Comparison of ENCODE assay signal across 12 cellular contexts in genomic region chr1:27598288-27598687, GRCh38. TPM values are rescaled to one million over a fixed set of nuclear protein-coding genes. Genes with fewer than 3 reads are reported as not detected.
A peak's percentile ranks its signal among the peaks of the same experiment; 100 is the strongest.
DNase-seq lines count a peak whose midpoint lies in the region; ATAC-seq and TF ChIP-seq lines count a peak whose summit lies in the region.
"Had no signal": no experiment of that assay in that cellular context is flagged by ENCODE, and none has a peak within 500 bp of the region (broad histone marks: within the 10 kb centered on the region; RNA-seq: fewer than 3 reads in every experiment).

No MANE protein-coding gene starts in this region.

- WGBS in smooth muscle cell (ENCODE audit: low lambda C conversion rate): 24% methylated on average over 3 of the region's 3 CpGs

- H3F3A ChIP-seq in GM23338 (replicated peaks; ENCODE audit: low read depth): peaks cover 7% of the 10 kb centered on the region; the same call in 1 of the 2 replicates
- peaks cover 53% of the 10 kb centered on the region for H3F3A ChIP-seq in smooth muscle cell (ENCODE audit: low read depth)

- ATAC-seq in GM23338: peak; percentile 13
- ATAC-seq in natural killer cell treated with Interleukin-12 subunit alpha and Interleukin-12 subunit beta and Interleukin-15 and Interleukin-18, amount 100 ng/mL, for 72 hours: no peak
- ATAC-seq in HG03520 (IDR thresholded peaks at IDR 0.05; ENCODE audit: unreplicated experiment): no peak

- peak overlapping the region; percentile 15 for H3K9ac ChIP-seq in smooth muscle cell (ENCODE audit: low read depth)
- H3K9ac ChIP-seq: KMS-11 had no signal

- H3K27me3 ChIP-seq in GM23338 (ENCODE audit: insufficient read depth) (no peaks in the 10 kb centered on the region), right atrium auricular region (no peaks in the 10 kb centered on the region), smooth muscle cell (ENCODE audit: low read depth) (no peaks in the 10 kb centered on the region)

- H4K20me1 ChIP-seq in GM23338 (replicated peaks; ENCODE audit: insufficient read depth) (peaks cover 23% of the 10 kb centered on the region), smooth muscle cell (ENCODE audit: low read depth) (peaks cover 96% of the 10 kb centered on the region)

- no peak overlapping the region for H3K27ac Mint-ChIP-seq in GM23338
- H3K27ac Mint-ChIP-seq in activated T-helper 1 cell treated with anti-CD3 and anti-CD28 coated beads, Interleukin-12 subunit alpha, Interleukin-12 subunit beta, Interleukin-2, Interleukin-4 antibody, amounts not matched to agents 30 ng/mL and 10 ng/mL and 1 ng/mL, durations not matched to agents 14 hours and 24 hours and 36 hours: no peak overlapping the region
- H3K27ac Mint-ChIP-seq in natural killer cell treated with Interleukin-12 subunit alpha and Interleukin-12 subunit beta and Interleukin-15 and Interleukin-18, amount 100 ng/mL, for 72 hours: peak overlapping the region in 1 of 2 donors; percentile 66
- no peak overlapping the region for H3K27ac Mint-ChIP-seq in activated T-cell treated with anti-CD3 and anti-CD28 coated beads, Interleukin-2, amount 50 U/mL, for 24 hours
- H3K27ac Mint-ChIP-seq: activated B cell treated with CpG ODN at 0.5 μM for 24 hours had no signal

- H3K4me2 ChIP-seq in GM23338: peak overlapping the region; percentile 78
- peak overlapping the region; percentile 93 for H3K4me2 ChIP-seq in smooth muscle cell
- H3K4me2 ChIP-seq: KMS-11 had no signal

- H3K36me3 Mint-ChIP-seq in GM23338 (ENCODE audit: low read depth): no peaks in the 10 kb centered on the region; the same call in 2 of the 3 replicates
- peaks cover 3% of the 10 kb centered on the region for H3K36me3 Mint-ChIP-seq in activated T-helper 1 cell treated with anti-CD3 and anti-CD28 coated beads, Interleukin-12 subunit alpha, Interleukin-12 subunit beta, Interleukin-2, Interleukin-4 antibody, amounts not matched to agents 30 ng/mL and 10 ng/mL and 1 ng/mL, durations not matched to agents 14 hours and 24 hours and 36 hours (ENCODE audit: low read depth)
- H3K36me3 Mint-ChIP-seq in natural killer cell treated with Interleukin-12 subunit alpha and Interleukin-12 subunit beta and Interleukin-15 and Interleukin-18, amount 100 ng/mL, for 72 hours: no peaks in the 10 kb centered on the region
- no peaks in the 10 kb centered on the region for H3K36me3 Mint-ChIP-seq in activated T-cell treated with anti-CD3 and anti-CD28 coated beads, Interleukin-2, amount 50 U/mL, for 24 hours (ENCODE audit: low read depth)

- peak overlapping the region; percentile 15; the same call in 1 of the 3 replicates for H3K4me3 Mint-ChIP-seq in GM23338
- H3K4me3 Mint-ChIP-seq in activated T-helper 1 cell treated with anti-CD3 and anti-CD28 coated beads, Interleukin-12 subunit alpha, Interleukin-12 subunit beta, Interleukin-2, Interleukin-4 antibody, amounts not matched to agents 30 ng/mL and 10 ng/mL and 1 ng/mL, durations not matched to agents 14 hours and 24 hours and 36 hours: peak overlapping the region; percentile 21
- no peak overlapping the region for H3K4me3 Mint-ChIP-seq in natural killer cell treated with Interleukin-12 subunit alpha and Interleukin-12 subunit beta and Interleukin-15 and Interleukin-18, amount 100 ng/mL, for 72 hours
- H3K4me3 Mint-ChIP-seq in activated T-cell treated with anti-CD3 and anti-CD28 coated beads, Interleukin-2, amount 50 U/mL, for 24 hours: no peak overlapping the region
- H3K4me3 Mint-ChIP-seq: activated B cell treated with CpG ODN at 0.5 μM for 24 hours had no signal

- H3K27me3 Mint-ChIP-seq in GM23338 (ENCODE audit: insufficient read depth, low read depth, poor library complexity): peaks cover 17% of the 10 kb centered on the region
- no peaks in the 10 kb centered on the region for H3K27me3 Mint-ChIP-seq in activated T-helper 1 cell treated with anti-CD3 and anti-CD28 coated beads, Interleukin-12 subunit alpha, Interleukin-12 subunit beta, Interleukin-2, Interleukin-4 antibody, amounts not matched to agents 30 ng/mL and 10 ng/mL and 1 ng/mL, durations not matched to agents 14 hours and 24 hours and 36 hours (ENCODE audit: insufficient read depth)
- H3K27me3 Mint-ChIP-seq in natural killer cell treated with Interleukin-12 subunit alpha and Interleukin-12 subunit beta and Interleukin-15 and Interleukin-18, amount 100 ng/mL, for 72 hours: no peaks in the 10 kb centered on the region
- no peaks in the 10 kb centered on the region for H3K27me3 Mint-ChIP-seq in activated T-cell treated with anti-CD3 and anti-CD28 coated beads, Interleukin-2, amount 50 U/mL, for 24 hours
- H3K27me3 Mint-ChIP-seq: activated B cell treated with CpG ODN at 0.5 μM for 24 hours had no signal

- DNase-seq in GM23338 (ENCODE audit: low spot score) (peak; percentile 73), right atrium auricular region (ENCODE audit: low spot score) (no peak), smooth muscle cell (lab: John Stamatoyannopoulos, UW; ENCODE audit: unreplicated experiment) (no peak), T-helper 2 cell (no peak)
- DNase-seq in activated T-helper 1 cell treated with anti-CD3 and anti-CD28 coated beads, Interleukin-12 subunit alpha, Interleukin-12 subunit beta, Interleukin-2, Interleukin-4 antibody, amounts not matched to agents 30 ng/mL and 10 ng/mL and 1 ng/mL, durations not matched to agents 14 hours and 24 hours and 36 hours (ENCODE audit: low spot score): no peak
- no peak for DNase-seq in natural killer cell treated with Interleukin-12 subunit alpha and Interleukin-12 subunit beta and Interleukin-15 and Interleukin-18, amount 100 ng/mL, for 72 hours (ENCODE audit: low spot score)
- no peak for DNase-seq in activated T-cell treated with anti-CD3 and anti-CD28 coated beads, Interleukin-2, amount 50 U/mL, for 24 hours
- DNase-seq: activated B cell treated with CpG ODN at 0.5 μM for 24 hours, amniotic stem cell, small intestine had no signal

- peaks cover 72% of the 10 kb centered on the region for H3K4me1 ChIP-seq in GM23338 (ENCODE audit: insufficient read depth)
- peaks cover 0 to 91% of the 10 kb centered on the region in 2 donors for H3K4me1 ChIP-seq in right atrium auricular region
- peaks cover 91% of the 10 kb centered on the region for H3K4me1 ChIP-seq in smooth muscle cell (ENCODE audit: low read depth)

- H3K4me1 Mint-ChIP-seq in GM23338: peaks cover 34% of the 10 kb centered on the region
- peaks cover 31% of the 10 kb centered on the region for H3K4me1 Mint-ChIP-seq in activated T-helper 1 cell treated with anti-CD3 and anti-CD28 coated beads, Interleukin-12 subunit alpha, Interleukin-12 subunit beta, Interleukin-2, Interleukin-4 antibody, amounts not matched to agents 30 ng/mL and 10 ng/mL and 1 ng/mL, durations not matched to agents 14 hours and 24 hours and 36 hours (ENCODE audit: low read depth)
- peaks cover 24 to 41% of the 10 kb centered on the region in 2 donors for H3K4me1 Mint-ChIP-seq in natural killer cell treated with Interleukin-12 subunit alpha and Interleukin-12 subunit beta and Interleukin-15 and Interleukin-18, amount 100 ng/mL, for 72 hours (ENCODE audit: low read depth in 2 of 2)
- peaks cover 36% of the 10 kb centered on the region for H3K4me1 Mint-ChIP-seq in activated T-cell treated with anti-CD3 and anti-CD28 coated beads, Interleukin-2, amount 50 U/mL, for 24 hours (ENCODE audit: low read depth)

- peaks cover 66% of the 10 kb centered on the region for H3K79me2 ChIP-seq in GM23338 (replicated peaks; ENCODE audit: insufficient read depth)
- peaks cover 95% of the 10 kb centered on the region for H3K79me2 ChIP-seq in smooth muscle cell (ENCODE audit: low read depth)

- H3K36me3 ChIP-seq in GM23338 (ENCODE audit: insufficient read depth) (no peaks in the 10 kb centered on the region), right atrium auricular region (no peaks in the 10 kb centered on the region), smooth muscle cell (ENCODE audit: low read depth) (no peaks in the 10 kb centered on the region)

- H3K9me3 ChIP-seq in right atrium auricular region (no peaks in the 10 kb centered on the region), smooth muscle cell (replicated peaks; ENCODE audit: low read depth) (no peaks in the 10 kb centered on the region)

- no peak overlapping the region for H2AFZ ChIP-seq in GM23338
- no peak overlapping the region for H2AFZ ChIP-seq in smooth muscle cell (ENCODE audit: low read depth)

- H3K9me3 Mint-ChIP-seq in GM23338: no peaks in the 10 kb centered on the region
- no peaks in the 10 kb centered on the region for H3K9me3 Mint-ChIP-seq in activated T-helper 1 cell treated with anti-CD3 and anti-CD28 coated beads, Interleukin-12 subunit alpha, Interleukin-12 subunit beta, Interleukin-2, Interleukin-4 antibody, amounts not matched to agents 30 ng/mL and 10 ng/mL and 1 ng/mL, durations not matched to agents 14 hours and 24 hours and 36 hours
- no peaks in the 10 kb centered on the region for H3K9me3 Mint-ChIP-seq in natural killer cell treated with Interleukin-12 subunit alpha and Interleukin-12 subunit beta and Interleukin-15 and Interleukin-18, amount 100 ng/mL, for 72 hours
- H3K9me3 Mint-ChIP-seq in activated T-cell treated with anti-CD3 and anti-CD28 coated beads, Interleukin-2, amount 50 U/mL, for 24 hours: no peaks in the 10 kb centered on the region
- H3K9me3 Mint-ChIP-seq: activated B cell treated with CpG ODN at 0.5 μM for 24 hours had no signal

- no peak overlapping the region for H3K27ac ChIP-seq in GM23338 (ENCODE audit: low read depth)
- H3K27ac ChIP-seq in right atrium auricular region: peak overlapping the region; percentile 97 to 98
- peak overlapping the region; percentile 88 for H3K27ac ChIP-seq in smooth muscle cell (ENCODE audit: low read depth)
- H3K27ac ChIP-seq: KMS-11 had no signal

- intact Hi-C loops in activated T-helper 1 cell treated with anti-CD3 and anti-CD28 coated beads, Interleukin-12 subunit alpha, Interleukin-12 subunit beta, Interleukin-2, Interleukin-4 antibody, amounts not matched to agents 30 ng/mL and 10 ng/mL and 1 ng/mL, durations not matched to agents 14 hours and 24 hours and 36 hours (cut with micrococcal nuclease): no loop called here

- no peaks in the 10 kb centered on the region for H3K9me2 ChIP-seq in GM23338 (ENCODE audit: insufficient read depth)

- H3K4me3 ChIP-seq in GM23338: no peak overlapping the region
- H3K4me3 ChIP-seq in right atrium auricular region: no peak overlapping the region
- no peak overlapping the region for H3K4me3 ChIP-seq in smooth muscle cell

- TF ChIP-seq CTCF in GM23338 (conservative IDR thresholded peaks at IDR 0.05; ENCODE audit: low read depth in 2 of 2) (no peak), right atrium auricular region (IDR thresholded peaks at IDR 0.05) (no peak), smooth muscle cell (IDR thresholded peaks at IDR 0.05; ENCODE audit: borderline replicate concordance, insufficient read depth, poor library complexity, severe bottlenecking) (no peak)

RNA-seq across cellular contexts. Expression of gene AHDC1, which starts 5.7 kb away (rescaled TPM):
- total RNA-seq in GM23338 (2014; rRNA removed; shearing (Covaris generic)): 19.1 and 22.2 TPM in 2 replicates
- polyA plus RNA-seq in GM23338 (2016; fragmentation: Nextera tagmentation; extraction: Ambion mirVana): 6.8 and 8.3 TPM in 2 replicates
- total RNA-seq in activated T-helper 1 cell treated with anti-CD3 and anti-CD28 coated beads, Interleukin-12 subunit alpha, Interleukin-12 subunit beta, Interleukin-2, Interleukin-4 antibody, amounts not matched to agents 30 ng/mL and 10 ng/mL and 1 ng/mL, durations not matched to agents 14 hours and 24 hours and 36 hours: 33.7 and 33.9 TPM in 2 replicates
- total RNA-seq in right atrium auricular region: 10 to 100 TPM; 23.5 to 35.0 TPM
- 8.4 and 12.2 TPM in 2 replicates for total RNA-seq in smooth muscle cell
- polyA plus RNA-seq in smooth muscle cell: 12.2 and 15.6 TPM in 2 replicates
- total RNA-seq in natural killer cell treated with Interleukin-12 subunit alpha and Interleukin-12 subunit beta and Interleukin-15 and Interleukin-18, amount 100 ng/mL, for 72 hours: 10 to 100 TPM; 38.8 to 42.9 TPM

RNA-seq across cellular contexts. Expression of gene FGR, which starts 36.7 kb away (rescaled TPM):
- 0.16 and 0.56 TPM in 2 replicates for total RNA-seq in GM23338 (2014; rRNA removed; shearing (Covaris generic))
- polyA plus RNA-seq in GM23338 (2016; fragmentation: Nextera tagmentation; extraction: Ambion mirVana): 0.42 and 0.53 TPM in 2 replicates
- 0.21 and 0.27 TPM in 2 replicates for total RNA-seq in activated T-helper 1 cell treated with anti-CD3 and anti-CD28 coated beads, Interleukin-12 subunit alpha, Interleukin-12 subunit beta, Interleukin-2, Interleukin-4 antibody, amounts not matched to agents 30 ng/mL and 10 ng/mL and 1 ng/mL, durations not matched to agents 14 hours and 24 hours and 36 hours
- 10 to 100 TPM in 1 of 2 donors, 1 to 10 TPM in 1; 5.7 to 19.8 TPM for total RNA-seq in right atrium auricular region
- 1.3 TPM in 1 of 2 replicates, not detected in the other for total RNA-seq in smooth muscle cell
- 0.10 and 0.65 TPM in 2 replicates for polyA plus RNA-seq in smooth muscle cell
- total RNA-seq in natural killer cell treated with Interleukin-12 subunit alpha and Interleukin-12 subunit beta and Interleukin-15 and Interleukin-18, amount 100 ng/mL, for 72 hours: 10 to 100 TPM; 14.2 to 60.0 TPM

Comparison
In these comparisons a context has a peak if more than half of its experiments do, and no peak if none do; other contexts are left out.
1. H3K4me3 Mint-ChIP-seq: peak in GM23338 (single experiment) and activated T-helper 1 cell treated with anti-CD3 and anti-CD28 coated beads, Interleukin-12 subunit alpha, Interleukin-12 subunit beta, Interleukin-2, Interleukin-4 antibody, amounts not matched to agents 30 ng/mL and 10 ng/mL and 1 ng/mL, durations not matched to agents 14 hours and 24 hours and 36 hours (single experiment); none in natural killer cell treated with Interleukin-12 subunit alpha and Interleukin-12 subunit beta and Interleukin-15 and Interleukin-18, amount 100 ng/mL, for 72 hours (single experiment) and activated T-cell treated with anti-CD3 and anti-CD28 coated beads, Interleukin-2, amount 50 U/mL, for 24 hours (single experiment).